1 cellular context compared by ENCODE assay signal in the genomic region with DNA sequence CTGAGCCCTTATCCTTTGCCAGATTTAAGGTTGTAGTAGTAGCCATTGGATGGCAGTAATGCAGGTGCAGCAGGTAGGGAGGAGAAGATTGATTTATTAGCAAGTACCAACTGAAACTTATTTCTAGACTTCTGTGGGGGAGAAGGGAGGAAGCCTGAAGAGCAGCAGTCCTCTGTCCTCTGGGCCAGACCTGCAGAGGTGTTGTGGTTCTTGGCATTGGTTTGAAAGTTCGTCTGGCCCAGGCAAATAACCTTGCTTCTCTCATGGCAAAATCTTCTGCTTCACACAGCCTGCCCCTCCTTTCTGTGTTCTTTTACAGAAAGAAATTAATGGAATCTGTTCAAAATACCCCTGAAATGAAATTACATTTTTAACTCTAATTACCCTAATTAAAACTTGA.
TF ChIP-seq lines count a peak whose summit lies in the region.

No MANE protein-coding gene starts in this region.

TF ChIP-seq in HepG2, 621 proteins besides CTCF, POLR2A, EP300 and RAD21 (continued from another document):
- TF ChIP-seq, protein P1, sequence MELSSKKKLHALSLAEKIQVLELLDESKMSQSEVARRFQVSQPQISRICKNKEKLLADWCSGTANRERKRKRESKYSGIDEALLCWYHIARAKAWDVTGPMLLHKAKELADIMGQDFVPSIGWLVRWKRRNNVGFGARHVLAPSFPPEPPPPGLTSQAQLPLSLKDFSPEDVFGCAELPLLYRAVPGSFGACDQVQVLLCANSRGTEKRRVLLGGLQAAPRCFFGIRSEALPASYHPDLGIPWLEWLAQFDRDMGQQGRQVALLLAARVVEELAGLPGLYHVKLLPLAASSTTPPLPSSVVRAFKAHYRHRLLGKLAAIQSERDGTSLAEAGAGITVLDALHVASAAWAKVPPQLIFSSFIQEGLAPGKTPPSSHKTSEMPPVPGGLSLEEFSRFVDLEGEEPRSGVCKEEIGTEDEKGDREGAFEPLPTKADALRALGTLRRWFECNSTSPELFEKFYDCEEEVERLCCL (CRISPR knock-in tag; IDR thresholded peaks at IDR 0.05; ENCODE audit: borderline replicate concordance) = no peak
- TF ChIP-seq, protein P2, sequence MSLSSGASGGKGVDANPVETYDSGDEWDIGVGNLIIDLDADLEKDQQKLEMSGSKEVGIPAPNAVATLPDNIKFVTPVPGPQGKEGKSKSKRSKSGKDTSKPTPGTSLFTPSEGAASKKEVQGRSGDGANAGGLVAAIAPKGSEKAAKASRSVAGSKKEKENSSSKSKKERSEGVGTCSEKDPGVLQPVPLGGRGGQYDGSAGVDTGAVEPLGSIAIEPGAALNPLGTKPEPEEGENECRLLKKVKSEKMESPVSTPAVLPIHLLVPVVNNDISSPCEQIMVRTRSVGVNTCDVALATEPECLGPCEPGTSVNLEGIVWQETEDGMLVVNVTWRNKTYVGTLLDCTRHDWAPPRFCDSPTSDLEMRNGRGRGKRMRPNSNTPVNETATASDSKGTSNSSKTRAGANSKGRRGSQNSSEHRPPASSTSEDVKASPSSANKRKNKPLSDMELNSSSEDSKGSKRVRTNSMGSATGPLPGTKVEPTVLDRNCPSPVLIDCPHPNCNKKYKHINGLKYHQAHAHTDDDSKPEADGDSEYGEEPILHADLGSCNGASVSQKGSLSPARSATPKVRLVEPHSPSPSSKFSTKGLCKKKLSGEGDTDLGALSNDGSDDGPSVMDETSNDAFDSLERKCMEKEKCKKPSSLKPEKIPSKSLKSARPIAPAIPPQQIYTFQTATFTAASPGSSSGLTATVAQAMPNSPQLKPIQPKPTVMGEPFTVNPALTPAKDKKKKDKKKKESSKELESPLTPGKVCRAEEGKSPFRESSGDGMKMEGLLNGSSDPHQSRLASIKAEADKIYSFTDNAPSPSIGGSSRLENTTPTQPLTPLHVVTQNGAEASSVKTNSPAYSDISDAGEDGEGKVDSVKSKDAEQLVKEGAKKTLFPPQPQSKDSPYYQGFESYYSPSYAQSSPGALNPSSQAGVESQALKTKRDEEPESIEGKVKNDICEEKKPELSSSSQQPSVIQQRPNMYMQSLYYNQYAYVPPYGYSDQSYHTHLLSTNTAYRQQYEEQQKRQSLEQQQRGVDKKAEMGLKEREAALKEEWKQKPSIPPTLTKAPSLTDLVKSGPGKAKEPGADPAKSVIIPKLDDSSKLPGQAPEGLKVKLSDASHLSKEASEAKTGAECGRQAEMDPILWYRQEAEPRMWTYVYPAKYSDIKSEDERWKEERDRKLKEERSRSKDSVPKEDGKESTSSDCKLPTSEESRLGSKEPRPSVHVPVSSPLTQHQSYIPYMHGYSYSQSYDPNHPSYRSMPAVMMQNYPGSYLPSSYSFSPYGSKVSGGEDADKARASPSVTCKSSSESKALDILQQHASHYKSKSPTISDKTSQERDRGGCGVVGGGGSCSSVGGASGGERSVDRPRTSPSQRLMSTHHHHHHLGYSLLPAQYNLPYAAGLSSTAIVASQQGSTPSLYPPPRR (CRISPR knock-in tag; IDR thresholded peaks at IDR 0.05; ENCODE audit: borderline replicate concordance) = no peak
- no peak for TF ChIP-seq FLYWCH1 (CRISPR knock-in tag; IDR thresholded peaks at IDR 0.05)
- peak; percentile 51 for TF ChIP-seq RBM22 (optimal IDR thresholded peaks at IDR 0.05; ENCODE audit: low read length)
